Comparison of ENCODE assay signal across 14 cellular contexts in the genomic region with DNA sequence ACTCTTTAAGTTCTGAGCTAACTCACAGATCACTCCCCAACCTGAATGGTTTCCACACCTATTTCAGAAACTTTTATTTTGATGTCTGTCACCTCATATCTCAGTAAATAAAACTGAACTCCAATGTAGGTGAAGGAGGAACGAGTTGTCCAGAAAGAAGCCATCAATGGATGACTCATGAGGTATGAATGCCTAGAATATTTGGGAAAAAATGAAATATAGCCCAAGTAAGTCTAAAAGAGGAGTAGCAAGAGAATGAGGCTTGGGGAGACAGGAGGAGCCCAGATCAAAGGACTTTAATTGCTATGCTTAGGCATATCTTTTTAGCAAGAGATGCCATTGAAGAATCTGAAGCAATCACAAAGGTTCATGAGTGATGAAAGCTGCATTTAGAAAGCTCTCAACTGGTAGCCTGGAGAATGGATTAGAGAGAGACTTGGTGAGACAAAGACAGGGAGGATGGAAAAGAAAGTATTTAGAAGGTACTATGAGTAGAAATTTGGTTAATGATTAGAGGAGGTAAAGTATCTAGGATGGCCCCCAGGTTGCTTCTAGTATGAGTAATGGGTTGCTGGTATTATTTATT. TPM values are rescaled to one million over a fixed set of nuclear protein-coding genes. Genes with fewer than 3 reads are reported as not detected.
A peak's percentile ranks its signal among the peaks of the same experiment; 100 is the strongest.
DNase-seq lines count a peak whose midpoint lies in the region; ATAC-seq and TF ChIP-seq lines count a peak whose summit lies in the region.
"Had no signal": no experiment of that assay in that cellular context is flagged by ENCODE, and none has a peak within 500 bp of the region (broad histone marks: within the 10 kb centered on the region; RNA-seq: fewer than 3 reads in every experiment).

No MANE protein-coding gene starts in this region.

- H3K9me3 Mint-ChIP-seq in activated naive CD8-positive, alpha-beta T cell (ENCODE audit: low read depth), result no peaks in the 10 kb centered on the region
- no peaks in the 10 kb centered on the region for H3K9me3 Mint-ChIP-seq in activated naive CD8-positive, alpha-beta T cell treated with anti-CD3 and anti-CD28 coated beads, Interleukin-2, amount 50 U/mL, for 24 hours
- H3K9me3 Mint-ChIP-seq in T-cell, result no peaks in the 10 kb centered on the region
- no peaks in the 10 kb centered on the region for H3K9me3 Mint-ChIP-seq in stimulated activated memory B cell treated with anti-CD40 and anti-IgM and Interleukin-4, amounts not matched to agents 10 μg/mL and 1 μg/mL and 100 μg/mL, for 72 hours

- no peak overlapping the region for H3K4me3 Mint-ChIP-seq in activated naive CD8-positive, alpha-beta T cell
- no peak overlapping the region for H3K4me3 Mint-ChIP-seq in activated naive CD8-positive, alpha-beta T cell treated with anti-CD3 and anti-CD28 coated beads, Interleukin-2, amount 50 U/mL, for 24 hours
- H3K4me3 Mint-ChIP-seq in T-cell, result no peak overlapping the region
- no peak overlapping the region for H3K4me3 Mint-ChIP-seq in stimulated activated memory B cell treated with anti-CD40 and anti-IgM and Interleukin-4, amounts not matched to agents 10 μg/mL and 1 μg/mL and 100 μg/mL, for 72 hours

- no peak for ATAC-seq in activated naive CD8-positive, alpha-beta T cell treated with anti-CD3 and anti-CD28 coated beads, Interleukin-2, amount 50 U/mL, for 24 hours
- ATAC-seq in T-cell (replicated peaks in 1 of 4), result no peak
- ATAC-seq in stimulated activated memory B cell treated with anti-CD40 and anti-IgM and Interleukin-4, amounts not matched to agents 10 μg/mL and 1 μg/mL and 100 μg/mL, for 72 hours, result no peak

- POLR2A ChIA-PET in T-cell (lab: Charles Lee), result interaction anchor here (0.7 kb wide), 2 partner anchors 24 to 542 kb away, joined by 3 read pairs; no protein-coding TSS in a partner anchor

- H3K36me3 Mint-ChIP-seq in activated naive CD8-positive, alpha-beta T cell, result peaks cover 6% of the 10 kb centered on the region
- H3K36me3 Mint-ChIP-seq in activated naive CD8-positive, alpha-beta T cell treated with anti-CD3 and anti-CD28 coated beads, Interleukin-2, amount 50 U/mL, for 24 hours (ENCODE audit: low read depth), result peaks cover 40% of the 10 kb centered on the region
- H3K36me3 Mint-ChIP-seq in T-cell, result peaks cover 42% of the 10 kb centered on the region
- H3K36me3 Mint-ChIP-seq in stimulated activated memory B cell treated with anti-CD40 and anti-IgM and Interleukin-4, amounts not matched to agents 10 μg/mL and 1 μg/mL and 100 μg/mL, for 72 hours, result peaks cover 39% of the 10 kb centered on the region

- TF ChIP-seq CTCF in fibroblast of pulmonary artery (IDR thresholded peaks at IDR 0.05; ENCODE audit: low read length, missing control alignments), result no peak

- CTCF ChIA-PET in T-cell (lab: Charles Lee), result interaction anchor here (1.2 to 1.8 kb wide), 2 partner anchors 24 to 25 kb away, joined by 4 read pairs; no protein-coding TSS in a partner anchor

- peaks cover 5% of the 10 kb centered on the region for H3K36me3 ChIP-seq in H7 (replicated peaks; ENCODE audit: control insufficient read depth, insufficient read depth, low read length)

- H3K4me3 ChIP-seq in fibroblast of pulmonary artery (replicated peaks; ENCODE audit: low read depth, low read length) (no peak overlapping the region), H7 (ENCODE audit: insufficient read depth, low read depth, low read length) (no peak overlapping the region)
- H3K4me3 ChIP-seq: SJCRH30 had no signal

- peaks cover 38% of the 10 kb centered on the region for H3K4me1 Mint-ChIP-seq in activated naive CD8-positive, alpha-beta T cell (ENCODE audit: low read depth)
- peaks cover 5% of the 10 kb centered on the region for H3K4me1 Mint-ChIP-seq in activated naive CD8-positive, alpha-beta T cell treated with anti-CD3 and anti-CD28 coated beads, Interleukin-2, amount 50 U/mL, for 24 hours
- H3K4me1 Mint-ChIP-seq in T-cell, result peaks cover 35 to 42% (median 39%) of the 10 kb centered on the region in 3 donors
- peaks cover 17% of the 10 kb centered on the region for H3K4me1 Mint-ChIP-seq in stimulated activated memory B cell treated with anti-CD40 and anti-IgM and Interleukin-4, amounts not matched to agents 10 μg/mL and 1 μg/mL and 100 μg/mL, for 72 hours

- H3K27me3 Mint-ChIP-seq in activated naive CD8-positive, alpha-beta T cell, result no peaks in the 10 kb centered on the region
- H3K27me3 Mint-ChIP-seq in activated naive CD8-positive, alpha-beta T cell treated with anti-CD3 and anti-CD28 coated beads, Interleukin-2, amount 50 U/mL, for 24 hours, result no peaks in the 10 kb centered on the region
- H3K27me3 Mint-ChIP-seq in T-cell, result no peaks in the 10 kb centered on the region
- H3K27me3 Mint-ChIP-seq in stimulated activated memory B cell treated with anti-CD40 and anti-IgM and Interleukin-4, amounts not matched to agents 10 μg/mL and 1 μg/mL and 100 μg/mL, for 72 hours, result no peaks in the 10 kb centered on the region

- H3K27me3 ChIP-seq in H7 (ENCODE audit: control insufficient read depth, insufficient read depth, low read length), result no peaks in the 10 kb centered on the region
- H3K27me3 ChIP-seq: brain microvascular endothelial cell, SJCRH30 had no signal

- H3K27ac Mint-ChIP-seq in activated naive CD8-positive, alpha-beta T cell, result peak overlapping the region; percentile 58
- H3K27ac Mint-ChIP-seq in activated naive CD8-positive, alpha-beta T cell treated with anti-CD3 and anti-CD28 coated beads, Interleukin-2, amount 50 U/mL, for 24 hours, result no peak overlapping the region
- peak overlapping the region; percentile 78 to 86 for H3K27ac Mint-ChIP-seq in T-cell
- H3K27ac Mint-ChIP-seq in stimulated activated memory B cell treated with anti-CD40 and anti-IgM and Interleukin-4, amounts not matched to agents 10 μg/mL and 1 μg/mL and 100 μg/mL, for 72 hours, result peak overlapping the region; percentile 1

- DNase-seq in activated naive CD8-positive, alpha-beta T cell treated with anti-CD3 and anti-CD28 coated beads, Interleukin-2, amount 50 U/mL, for 24 hours, result no peak
- no peak for DNase-seq in T-cell
- peak; percentile 36 for DNase-seq in fibroblast of pulmonary artery (ENCODE audit: low read depth)
- DNase-seq in H7, result no peak
- no peak for DNase-seq in GM19240 (ENCODE audit: insufficient read length, low spot score)
- DNase-seq in NCI-H1930 (lab: John Stamatoyannopoulos, UW), result no peak
- DNase-seq: activated T-cell treated with anti-CD3 and anti-CD28 coated beads, Interleukin-2, amount 50 U/mL, for 48 hours; brain microvascular endothelial cell; NCI-H1436; NCI-H69; SJCRH30; stimulated activated naive CD4-positive, alpha-beta T cell had no signal

RNA-seq across cellular contexts. Expression of gene NOCT, which starts 39.3 kb away (rescaled TPM):
- total RNA-seq in T-cell, result 10 to 100 TPM in 1 of 5 donors, 1 to 10 TPM in 4; 2.4 to 19.3 (median 3.1) TPM
- 81.1 and 82.5 TPM in 2 replicates for total RNA-seq in H7 (2014; rRNA removed; shearing (Covaris generic))
